Comparison of ENCODE assay signal across 2 cellular contexts in genomic region chr10:32978091-32978809, GRCh38.
TF ChIP-seq lines count a peak whose summit lies in the region.

No MANE protein-coding gene starts in this region.

TF ChIP-seq in HEK293, 187 proteins besides CTCF, POLR2A, EP300 and RAD21 (continues in another document):
- peak; percentile 52; the same call in 1 of the 2 replicates for TF ChIP-seq ZBTB21 (tag by site-specific recombination; IDR thresholded peaks at IDR 0.05)
- TF ChIP-seq ZBTB8A (tag by site-specific recombination; IDR thresholded peaks at IDR 0.05) = peak; percentile 81
- TF ChIP-seq ZNF529 (tag by site-specific recombination; IDR thresholded peaks at IDR 0.05; ENCODE audit: insufficient replicate concordance) = peak; percentile 60
- TF ChIP-seq ZNF266 (tag by site-specific recombination; IDR thresholded peaks at IDR 0.05; ENCODE audit: low read depth) = peak; percentile 55; the same call in 1 of the 2 replicates
- peak; percentile 94 for TF ChIP-seq ZNF518A (tag by site-specific recombination; conservative IDR thresholded peaks at IDR 0.05; ENCODE audit: low read depth)
- peak; percentile 96 for TF ChIP-seq ZNF202 (tag by site-specific recombination; IDR thresholded peaks at IDR 0.05; ENCODE audit: borderline replicate concordance)
- 0 out of 2 replicates have a peak, but pooled peaks have one; percentile 66 for TF ChIP-seq ZNF354C (tag by site-specific recombination; IDR thresholded peaks at IDR 0.05; ENCODE audit: borderline replicate concordance, low read depth)
- TF ChIP-seq ZNF341 (tag by site-specific recombination; IDR thresholded peaks at IDR 0.05; ENCODE audit: low read depth) = 0 out of 2 replicates have a peak, but pooled peaks have one; percentile 28
- peak; percentile 87 for TF ChIP-seq ZNF560 (tag by site-specific recombination; IDR thresholded peaks at IDR 0.05; ENCODE audit: borderline replicate concordance)
- 0 out of 2 replicates have a peak, but pooled peaks have one; percentile 19 for TF ChIP-seq OVOL3 (tag by site-specific recombination; IDR thresholded peaks at IDR 0.05)
- TF ChIP-seq ZNF404 (tag by site-specific recombination; IDR thresholded peaks at IDR 0.05) = peak; percentile 80
- TF ChIP-seq ZFP37 (tag by site-specific recombination; IDR thresholded peaks at IDR 0.05) = peak; percentile 72; the same call in 1 of the 2 replicates
- peak; percentile 49; the same call in 1 of the 2 replicates for TF ChIP-seq ZNF530 (tag by site-specific recombination; IDR thresholded peaks at IDR 0.05; ENCODE audit: low read depth)
- peak; percentile 75 for TF ChIP-seq ZNF629 (tag by site-specific recombination; IDR thresholded peaks at IDR 0.05)
- TF ChIP-seq ZNF555 (tag by site-specific recombination; conservative IDR thresholded peaks at IDR 0.05) = peak; percentile 94
- TF ChIP-seq ZNF623 (tag by site-specific recombination; IDR thresholded peaks at IDR 0.05) = peak; percentile 83
- TF ChIP-seq ZNF138 (tag by site-specific recombination; IDR thresholded peaks at IDR 0.05; ENCODE audit: borderline replicate concordance) = 0 out of 2 replicates have a peak, but pooled peaks have one; percentile 31
- peak; percentile 79; the same call in 1 of the 2 replicates for TF ChIP-seq ZNF140 (tag by site-specific recombination; IDR thresholded peaks at IDR 0.05)
- TF ChIP-seq AEBP2 (tag by site-specific recombination; IDR thresholded peaks at IDR 0.05; ENCODE audit: borderline replicate concordance) = 0 out of 2 replicates have a peak, but pooled peaks have one; percentile 78
- peak; percentile 98 for TF ChIP-seq ZNF146 (tag by site-specific recombination; IDR thresholded peaks at IDR 0.05)
- TF ChIP-seq ZNF19 (tag by site-specific recombination; IDR thresholded peaks at IDR 0.05; ENCODE audit: low read depth) = peak; percentile 66; the same call in 1 of the 2 replicates
- 0 out of 2 replicates have a peak, but pooled peaks have one; percentile 17 for TF ChIP-seq ZFP3 (tag by site-specific recombination; IDR thresholded peaks at IDR 0.05; ENCODE audit: low read depth)
- TF ChIP-seq ZNF501 (tag by site-specific recombination; IDR thresholded peaks at IDR 0.05) = 0 out of 2 replicates have a peak, but pooled peaks have one; percentile 37
- peak; percentile 50 for TF ChIP-seq ZNF654 (tag by site-specific recombination; IDR thresholded peaks at IDR 0.05; ENCODE audit: low read depth)
- TF ChIP-seq ZBTB1 (tag by site-specific recombination; IDR thresholded peaks at IDR 0.05) = 0 out of 2 replicates have a peak, but pooled peaks have one; percentile 37
- peak; percentile 67 for TF ChIP-seq ZNF664 (tag by site-specific recombination; IDR thresholded peaks at IDR 0.05)
- peak; percentile 91 for TF ChIP-seq ZNF433 (tag by site-specific recombination; IDR thresholded peaks at IDR 0.05; ENCODE audit: low read depth)

TF ChIP-seq in K562, 482 proteins besides CTCF, POLR2A, EP300 and RAD21:
- TF ChIP-seq ZNF146 (CRISPR knock-in tag; IDR thresholded peaks at IDR 0.05; ENCODE audit: unreplicated experiment) (peak; percentile 82), BCOR (IDR thresholded peaks at IDR 0.05) (peak; percentile 86), RBM25 (IDR thresholded peaks at IDR 0.05; ENCODE audit: low read depth, low read length, severe bottlenecking) (peak; percentile 9), SMARCA5 (IDR thresholded peaks at IDR 0.05) (peak; percentile 66; the same call in 1 of the 2 replicates), KDM1A (IDR thresholded peaks at IDR 0.05) (peak; percentile 48 to 63; a peak in 3 of 4 replicates)
